Comparison of ENCODE assay signal across 14 cellular contexts in the genomic region with DNA sequence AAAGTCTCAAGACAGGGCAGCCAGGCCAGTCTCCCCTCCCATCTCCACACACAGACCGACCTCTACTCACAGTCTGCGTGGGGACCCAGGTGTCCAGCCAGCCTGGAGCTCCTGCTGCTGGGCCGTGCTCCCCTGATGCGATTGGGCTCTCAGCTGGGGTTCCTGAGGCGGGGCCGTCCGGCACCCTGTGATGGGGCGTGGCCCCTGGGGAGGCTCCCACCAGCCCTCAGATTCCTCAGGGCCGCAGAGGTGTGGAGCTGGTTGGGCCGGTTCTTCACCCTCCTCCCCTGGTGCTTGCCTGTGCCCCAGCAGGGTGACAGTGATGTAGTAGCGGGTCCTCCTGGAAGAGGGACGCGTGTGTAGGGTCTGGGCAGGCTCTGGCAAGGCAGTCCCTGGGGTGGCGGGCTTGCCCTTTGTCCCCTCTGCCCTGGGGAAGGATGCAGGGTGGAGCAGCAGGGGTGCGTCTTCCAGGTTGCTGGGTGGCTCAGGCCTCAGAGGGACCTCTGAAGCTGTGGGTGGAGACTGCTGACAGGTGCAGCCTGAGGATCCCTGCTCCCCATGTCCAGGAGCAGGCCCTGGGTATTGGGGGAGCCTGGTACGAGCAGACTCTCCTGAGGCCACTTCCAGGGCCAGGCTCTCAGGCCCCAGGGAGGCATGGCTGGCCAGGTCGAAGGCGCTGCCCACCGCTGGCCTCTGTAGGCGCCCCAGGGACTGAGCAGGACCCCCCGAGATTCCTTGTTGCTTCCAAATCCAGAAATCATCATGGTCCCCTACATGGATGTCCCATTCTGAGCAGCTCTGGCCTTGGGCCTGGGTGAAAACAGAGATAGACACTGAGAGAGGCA. TPM values are rescaled to one million over a fixed set of nuclear protein-coding genes. Genes with fewer than 3 reads are reported as not detected.
DNase-seq lines count a peak whose midpoint lies in the region; ATAC-seq, FAIRE-seq and TF ChIP-seq lines count a peak whose summit lies in the region.
"Had no signal": no experiment of that assay in that cellular context is flagged by ENCODE, and none has a peak within 500 bp of the region (broad histone marks: within the 10 kb centered on the region; RNA-seq: fewer than 3 reads in every experiment).

A gene with protein sequence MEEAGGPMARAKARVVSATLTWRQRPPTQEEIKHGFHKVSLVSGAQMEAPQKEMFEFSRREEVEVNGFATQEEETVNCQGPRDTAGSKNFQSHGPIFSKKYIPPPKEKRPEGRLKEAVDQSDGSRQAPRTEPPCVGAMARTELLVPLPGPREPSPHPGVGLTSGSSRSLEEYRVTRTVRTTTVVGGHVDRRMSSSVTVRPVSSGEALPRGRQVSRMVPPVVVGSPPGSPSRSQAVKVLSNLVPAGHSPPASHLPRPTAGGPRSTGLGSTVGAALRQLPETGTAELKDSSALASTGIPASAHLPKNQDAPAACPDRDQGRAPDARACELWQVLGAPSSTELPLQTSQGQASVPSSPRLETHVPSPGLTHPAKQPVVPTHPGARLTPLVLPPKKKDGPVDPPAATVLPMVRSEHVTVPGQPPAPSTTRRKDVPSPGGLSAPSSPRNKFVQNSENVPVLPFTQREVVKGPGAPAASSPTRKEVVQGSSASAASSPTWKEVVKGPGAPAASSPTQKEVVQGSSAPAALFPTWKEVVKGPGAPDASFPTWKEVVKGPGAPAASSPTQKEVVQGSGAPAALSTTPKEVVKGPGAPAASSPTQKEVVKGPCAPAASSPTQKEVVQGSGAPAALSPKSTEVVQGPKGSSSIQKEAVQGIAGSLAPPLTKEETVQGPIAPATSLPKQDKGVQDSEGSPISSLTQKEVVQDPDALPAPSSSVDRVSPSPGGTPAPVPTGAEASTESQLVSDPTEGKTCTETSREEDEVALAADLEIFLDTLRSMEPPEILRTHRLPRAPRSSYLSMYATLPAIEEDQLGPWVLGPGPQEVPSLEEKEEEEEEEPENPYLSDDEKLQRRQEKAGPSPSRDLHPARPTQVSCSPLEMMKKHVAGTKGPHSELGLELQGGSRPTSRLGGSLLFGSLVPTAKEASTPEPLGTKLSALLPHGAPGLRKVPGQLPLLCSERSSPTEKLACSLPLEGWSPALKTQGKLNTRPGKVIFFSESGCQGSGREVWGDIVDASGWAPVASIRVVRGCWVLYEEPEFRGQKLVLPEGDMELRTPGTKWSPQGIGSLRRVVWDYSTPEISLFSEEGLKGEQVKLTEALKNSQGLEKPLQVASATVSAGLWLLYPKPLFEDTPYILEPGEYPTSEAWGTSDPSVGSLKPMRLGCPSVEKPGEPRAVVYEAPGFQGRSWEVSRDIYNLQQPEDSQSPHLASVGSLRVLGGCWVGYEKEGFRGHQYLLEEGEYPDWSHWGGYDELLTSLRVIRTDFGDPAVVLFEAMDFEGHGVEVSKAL (N-terminal part only) (minus strand): TSS at position 155 of the 845 bp plus-strand sequence. CDS start 7,473 bp downstream, outside the sequence.

- H3K36me3 ChIP-seq in Peyer's patch (no peaks in the 10 kb centered on the region), keratinocyte (ENCODE audit: control insufficient read depth in 2 of 2, extremely low read depth in 1 of 2, insufficient read depth in 2 of 2, low read length in 2 of 2) (no peaks in the 10 kb centered on the region), small intestine (ENCODE audit: control insufficient read depth in 2 of 2, insufficient read depth in 2 of 2, low read length in 2 of 2) (no peaks in the 10 kb centered on the region), tibial nerve (no peaks in the 10 kb centered on the region)
- H3K36me3 ChIP-seq: gastrocnemius medialis, MG63 had no signal

- H3K27ac Mint-ChIP-seq in H9 (no peak within 1 kb of the TSS; a peak in 1 of 7 replicates), T-cell (no peak within 1 kb of the TSS)
- H3K27ac Mint-ChIP-seq: CD4-positive, CD25-positive, alpha-beta regulatory T cell; stimulated activated memory B cell treated with anti-CD40 and anti-IgM and Interleukin-4, amounts not matched to agents 10 μg/mL and 1 μg/mL and 100 μg/mL, for 72 hours had no signal

- no peaks in the 10 kb centered on the region for H4K20me1 ChIP-seq in H9 (ENCODE audit: control insufficient read depth, insufficient read depth, insufficient read length)
- no peaks in the 10 kb centered on the region for H4K20me1 ChIP-seq in keratinocyte (ENCODE audit: control insufficient read depth, extremely low read depth, insufficient read depth, low read length)

- H4K91ac ChIP-seq in H9 (ENCODE audit: insufficient read length, low read depth, low read length), result no peak within 1 kb of the TSS

- H2BK12ac ChIP-seq in H9 (ENCODE audit: insufficient read length, low read depth, low read length), result no peak within 1 kb of the TSS

- H3K4me2 ChIP-seq in H9 (ENCODE audit: insufficient read depth, insufficient read length, low read length), result no peak within 1 kb of the TSS
- peak within 1 kb of the TSS; percentile 90 for H3K4me2 ChIP-seq in keratinocyte (ENCODE audit: control insufficient read depth, extremely low read depth, insufficient read depth, low read depth, low read length)

- CTCF ChIA-PET in T-cell (lab: Charles Lee), result interaction anchor here in 1 of 2 donors (0.6 kb wide), 1 partner anchor 22 kb away, joined by 7 read pairs; no protein-coding TSS in a partner anchor

- POLR2A ChIA-PET in T-cell (lab: Charles Lee), result no interaction called here

- H2AK5ac ChIP-seq in H9 (ENCODE audit: insufficient read length, low read length), result no peak within 1 kb of the TSS

- no peak for TF ChIP-seq EP300 in tibial nerve (IDR thresholded peaks at IDR 0.05)

- no peak within 1 kb of the TSS for H2BK120ac ChIP-seq in H9 (ENCODE audit: low read depth, low read length, poor library complexity, severe bottlenecking)

- H2AFZ ChIP-seq in H9 (ENCODE audit: low read length), result no peak within 1 kb of the TSS
- peak within 1 kb of the TSS; percentile 60 for H2AFZ ChIP-seq in keratinocyte (ENCODE audit: control insufficient read depth, low read length)

- H3K9me3 ChIP-seq in H9 (ENCODE audit: control insufficient read depth, low read depth, low read length) (no peaks in the 10 kb centered on the region), Peyer's patch (no peaks in the 10 kb centered on the region), keratinocyte (ENCODE audit: control insufficient read depth, low read depth, low read length) (no peaks in the 10 kb centered on the region), small intestine (ENCODE audit: control insufficient read depth, low read depth) (no peaks in the 10 kb centered on the region), tibial nerve (no peaks in the 10 kb centered on the region)
- H3K9me3 ChIP-seq: gastrocnemius medialis, MG63 had no signal

- H3K23me2 ChIP-seq in H9 (ENCODE audit: insufficient read length, low read depth, low read length, poor library complexity, severe bottlenecking), result no peaks in the 10 kb centered on the region

- TF ChIP-seq CTCF in H9 (conservative IDR thresholded peaks at IDR 0.05) (no peak), Peyer's patch (IDR thresholded peaks at IDR 0.05) (no peak), keratinocyte (optimal IDR thresholded peaks at IDR 0.05 in 1 of 3, IDR thresholded peaks at IDR 0.05 in 1 of 3, conservative IDR thresholded peaks at IDR 0.05 in 1 of 3; ENCODE audit: extremely low read depth in 1 of 3, insufficient read depth in 2 of 3, low read length in 3 of 3) (no peak), tibial nerve (IDR thresholded peaks at IDR 0.05) (no peak)

- H3K27ac ChIP-seq in H9 (ENCODE audit: insufficient read length, low read depth, low read length), result no peak within 1 kb of the TSS
- peak within 1 kb of the TSS in 3 of 4 donors; percentile 59 to 80 (median 79) for H3K27ac ChIP-seq in Peyer's patch
- H3K27ac ChIP-seq in keratinocyte (ENCODE audit: control insufficient read depth, insufficient read depth, low read length), result peak within 1 kb of the TSS; percentile 96
- peak within 1 kb of the TSS; percentile 12 to 87 for H3K27ac ChIP-seq in small intestine (ENCODE audit: low read depth in 1 of 2, low read length in 1 of 2)
- no peak within 1 kb of the TSS for H3K27ac ChIP-seq in tibial nerve
- H3K27ac ChIP-seq: gastrocnemius medialis had no signal

- H3K79me1 ChIP-seq in H9 (ENCODE audit: insufficient read depth, low read depth, low read length, poor library complexity, severe bottlenecking), result no peaks in the 10 kb centered on the region

- TF ChIP-seq POLR2A in Peyer's patch (IDR thresholded peaks at IDR 0.05) (peak; percentile 69 to 79), tibial nerve (IDR thresholded peaks at IDR 0.05) (no peak)

- H3K9ac ChIP-seq in H9 (ENCODE audit: extremely low read depth, insufficient read length, low read length) (no peak within 1 kb of the TSS), keratinocyte (ENCODE audit: control insufficient read depth, extremely low read depth, insufficient read depth, low read length) (peak within 1 kb of the TSS; percentile 85)

- H3K36me3 Mint-ChIP-seq in H9 (ENCODE audit: insufficient read depth in 1 of 3, low read depth in 3 of 3) (no peaks in the 10 kb centered on the region), T-cell (no peaks in the 10 kb centered on the region)
- H3K36me3 Mint-ChIP-seq: CD4-positive, CD25-positive, alpha-beta regulatory T cell; stimulated activated memory B cell treated with anti-CD40 and anti-IgM and Interleukin-4, amounts not matched to agents 10 μg/mL and 1 μg/mL and 100 μg/mL, for 72 hours had no signal

- H3K9me1 ChIP-seq in keratinocyte (ENCODE audit: control insufficient read depth, extremely low read depth, insufficient read depth, low read length), result peaks cover 3% of the 10 kb centered on the region

- H3K27me3 Mint-ChIP-seq in H9 (ENCODE audit: low read depth), result peaks cover 11% of the 10 kb centered on the region
- no peaks in the 10 kb centered on the region for H3K27me3 Mint-ChIP-seq in T-cell
- H3K27me3 Mint-ChIP-seq: CD4-positive, CD25-positive, alpha-beta regulatory T cell had no signal

- no peaks in the 10 kb centered on the region for H3K79me2 ChIP-seq in H9 (ENCODE audit: insufficient read depth, low read length)
- H3K79me2 ChIP-seq in keratinocyte (ENCODE audit: control insufficient read depth, insufficient read depth, low read length), result no peaks in the 10 kb centered on the region

- H3K56ac ChIP-seq in H9 (ENCODE audit: insufficient read length, low read depth, low read length), result no peak within 1 kb of the TSS

- H3K9me3 Mint-ChIP-seq in H9 (no peaks in the 10 kb centered on the region), T-cell (no peaks in the 10 kb centered on the region)
- H3K9me3 Mint-ChIP-seq: CD4-positive, CD25-positive, alpha-beta regulatory T cell; stimulated activated memory B cell treated with anti-CD40 and anti-IgM and Interleukin-4, amounts not matched to agents 10 μg/mL and 1 μg/mL and 100 μg/mL, for 72 hours had no signal

- H2BK15ac ChIP-seq in H9 (ENCODE audit: low read depth, low read length), result no peak within 1 kb of the TSS

- H3K4me1 Mint-ChIP-seq in H9 (peaks cover 43 to 56% of the 10 kb centered on the region in 2 experiments), T-cell (peaks cover 10 to 20% (median 11%) of the 10 kb centered on the region in 3 donors)

- H3K27me3 ChIP-seq in H9 (ENCODE audit: insufficient read depth, low read length) (no peaks in the 10 kb centered on the region), Peyer's patch (no peaks in the 10 kb centered on the region), keratinocyte (ENCODE audit: control insufficient read depth, extremely low read depth, insufficient read depth, low read length) (no peaks in the 10 kb centered on the region), small intestine (ENCODE audit: control insufficient read depth in 2 of 2, insufficient read depth in 2 of 2, low read length in 2 of 2) (no peaks in the 10 kb centered on the region), tibial nerve (peaks cover 0 to 40% of the 10 kb centered on the region in 2 donors)
- H3K27me3 ChIP-seq: MG63 had no signal

- FAIRE-seq in keratinocyte (lab: Jason Lieb, UNC) (no peak), small intestine (lab: Jason Lieb, UNC) (no peak)

- no peak within 1 kb of the TSS for H3K23ac ChIP-seq in H9 (ENCODE audit: insufficient read length, low read depth, low read length)

- H3K4me1 ChIP-seq in H9 (ENCODE audit: insufficient read depth, low read length), result peaks cover 5% of the 10 kb centered on the region
- H3K4me1 ChIP-seq in Peyer's patch, result peaks cover 0 to 47% (median 4%) of the 10 kb centered on the region in 4 donors
- H3K4me1 ChIP-seq in keratinocyte (ENCODE audit: control insufficient read depth, extremely low read depth, insufficient read depth, low read length), result peaks cover 68% of the 10 kb centered on the region
- peaks cover 7 to 9% of the 10 kb centered on the region in 2 donors for H3K4me1 ChIP-seq in small intestine (ENCODE audit: control insufficient read depth in 2 of 2, insufficient read depth in 1 of 2, low read depth in 1 of 2, low read length in 1 of 2)
- H3K4me1 ChIP-seq in tibial nerve, result no peaks in the 10 kb centered on the region
- H3K4me1 ChIP-seq: gastrocnemius medialis had no signal

- H3K4ac ChIP-seq in H9 (ENCODE audit: low read depth, low read length), result no peak within 1 kb of the TSS

- DNase-seq in H9, result no peak
- DNase-seq in Peyer's patch, result peak in 2 of 3 donors; percentile 79 to 82
- no peak for DNase-seq in keratinocyte (ENCODE audit: low read depth, low spot score)
- peak; percentile 86 for DNase-seq in small intestine
- DNase-seq in tibial nerve (ENCODE audit: low spot score in 2 of 2), result no peak
- DNase-seq in GM19238 (ENCODE audit: insufficient read length, low spot score), result no peak
- no peak for DNase-seq in GM19240 (ENCODE audit: insufficient read length, low spot score)
- no peak for DNase-seq in T-cell
- DNase-seq: CD4-positive, CD25-positive, alpha-beta regulatory T cell; gastrocnemius medialis; GF-D8; MG63 had no signal

- dilution Hi-C loops in keratinocyte (cut with MboI; ENCODE audit: extremely low pct_ligation_motif_present, low sequenced_read_pairs), result no loop called here

- H3T11ph ChIP-seq in H9 (ENCODE audit: low read length), result no peak within 1 kb of the TSS

- no peak within 1 kb of the TSS; the same call in 1 of the 2 replicates for H3K14ac ChIP-seq in H9 (ENCODE audit: insufficient read depth, low read length)

- no CpG with 5 or more reads among the region's 21 CpGs for WGBS in H9 (ENCODE audit: extremely low coverage, insufficient read length, low lambda C conversion rate)
- WGBS in small intestine, 3 donors, result 29 to 66% (median 49%) methylated on average over 15 to 21 of the region's 21 CpGs
- 81 to 83% methylated on average over 7 to 20 of the region's 21 CpGs for WGBS in tibial nerve, 2 donors

- no peak within 1 kb of the TSS for H2BK5ac ChIP-seq in H9 (ENCODE audit: insufficient read length, low read length)

- H4K5ac ChIP-seq in H9 (ENCODE audit: insufficient read length, low read depth, low read length), result no peak within 1 kb of the TSS

- no peak within 1 kb of the TSS for H2BK20ac ChIP-seq in H9 (ENCODE audit: low read depth, low read length, poor library complexity, severe bottlenecking)

- H3K4me3 Mint-ChIP-seq in H9 (no peak within 1 kb of the TSS; a peak in 1 of 5 replicates), T-cell (no peak within 1 kb of the TSS)
- H3K4me3 Mint-ChIP-seq: CD4-positive, CD25-positive, alpha-beta regulatory T cell; stimulated activated memory B cell treated with anti-CD40 and anti-IgM and Interleukin-4, amounts not matched to agents 10 μg/mL and 1 μg/mL and 100 μg/mL, for 72 hours had no signal

- no peak within 1 kb of the TSS for H4K8ac ChIP-seq in H9 (replicated peaks; ENCODE audit: insufficient read length, low read depth, low read length)

- ATAC-seq in T-cell (replicated peaks in 1 of 4), result no peak
- ATAC-seq: gastrocnemius medialis; stimulated activated memory B cell treated with anti-CD40 and anti-IgM and Interleukin-4, amounts not matched to agents 10 μg/mL and 1 μg/mL and 100 μg/mL, for 72 hours had no signal

- H3K4me3 ChIP-seq in Peyer's patch, result peak within 1 kb of the TSS in 2 of 4 donors; percentile 36 to 39
- H3K4me3 ChIP-seq in keratinocyte (ENCODE audit: control insufficient read depth in 2 of 3, extremely low read depth in 1 of 3, insufficient read depth in 2 of 3, low read depth in 1 of 3, low read length in 3 of 3), result peak within 1 kb of the TSS; percentile 51 to 67 (median 60)
- peak within 1 kb of the TSS in 1 of 2 donors; percentile 49 for H3K4me3 ChIP-seq in small intestine (ENCODE audit: low read depth in 1 of 2, low read length in 2 of 2)
- H3K4me3 ChIP-seq in tibial nerve, result no peak within 1 kb of the TSS
- H3K4me3 ChIP-seq: gastrocnemius medialis, MG63 had no signal

- no peak within 1 kb of the TSS for H3K18ac ChIP-seq in H9 (ENCODE audit: insufficient read length, low read depth, low read length)

RNA-seq across cellular contexts. Expression of the gene that starts here (rescaled TPM):
- 11.8 and 12.8 TPM in 2 replicates for total RNA-seq in H9 (2021)
- total RNA-seq in Peyer's patch, result 10 to 100 TPM in 3 of 4 donors, not detected in 1; 42.0 to 51.9 (median 51.8) TPM
- 6.0 to 15.5 TPM (median 7.9 TPM) in 3 replicates for polyA plus RNA-seq in keratinocyte
- polyA plus RNA-seq in keratinocyte (2011; ENCODE audit: low read depth), result 27.9 TPM
- 3.1 and 7.3 TPM in 2 replicates for polyA plus RNA-seq in keratinocyte (2011; cell fraction: cytosol; rRNA removed)
- polyA plus RNA-seq in keratinocyte (2011; cell fraction: nucleus; rRNA removed), result 28.6 and 33.8 TPM in 2 replicates
- 12.0 and 50.5 TPM in 2 replicates for polyA plus RNA-seq in keratinocyte (2012; ENCODE audit: low replicate concordance)
- polyA minus RNA-seq in keratinocyte, result 11.2 to 30.9 TPM (median 17.2 TPM) in 3 replicates
- polyA minus RNA-seq in keratinocyte (2011; cell fraction: cytosol; rRNA and poly(A)+ RNA removed), result 20.1 TPM
- 27.2 and 40.2 TPM in 2 replicates for polyA minus RNA-seq in keratinocyte (2011; cell fraction: nucleus; rRNA and poly(A)+ RNA removed)
- 100 to 1,000 TPM in 2 of 3 donors, 1 to 10 TPM in 1; 6.7 to 267 (median 121) TPM for polyA plus RNA-seq in small intestine
- under 1 TPM in 1 of 4 donors, not detected in 3; under 0.01 TPM for total RNA-seq in tibial nerve
- total RNA-seq in T-cell, result 1 to 10 TPM; 3.0 to 7.3 (median 5.1) TPM
- total RNA-seq: gastrocnemius medialis, osteocyte had no signal

Comparison
In these comparisons a context has a peak if more than half of its experiments do, and no peak if none do; other contexts are left out.
1. DNase-seq: peak in Peyer's patch (2 of 3) and small intestine (single experiment); none in H9 (single experiment), keratinocyte (single experiment), tibial nerve (0 of 2), GM19238 (single experiment), GM19240 (single experiment) and T-cell (0 of 34).
2. H3K27ac ChIP-seq: peak in Peyer's patch (3 of 4), keratinocyte (single experiment) and small intestine (2 of 2); none in H9 (single experiment) and tibial nerve (0 of 4).
3. H3K4me3 ChIP-seq: peak in keratinocyte (3 of 3); none in tibial nerve (0 of 4).
4. POLR2A ChIP-seq: peak in Peyer's patch (2 of 2); none in tibial nerve (0 of 2).